ENCODE assay signal across 18 cellular contexts in genomic region chr2:46183426-46183825, GRCh38.
DNase-seq lines count a peak whose midpoint lies in the region; ATAC-seq, FAIRE-seq and TF ChIP-seq lines count a peak whose summit lies in the region.
"Had no signal": no experiment of that assay in that cellular context is flagged by ENCODE, and none has a peak within 500 bp of the region (broad histone marks: within the 10 kb centered on the region; RNA-seq: fewer than 3 reads in every experiment).

No MANE protein-coding gene starts in this region.

- no peaks in the 10 kb centered on the region for H3K9me3 Mint-ChIP-seq in activated T-cell treated with anti-CD3 and anti-CD28 coated beads, Interleukin-2, amount 50 U/mL, for 24 hours

- H3K27me3 Mint-ChIP-seq in activated T-cell treated with anti-CD3 and anti-CD28 coated beads, Interleukin-2, amount 50 U/mL, for 24 hours = no peaks in the 10 kb centered on the region

- no peak for TF ChIP-seq POLR2A in GM12892 (IDR thresholded peaks at IDR 0.05; ENCODE audit: low read depth, low read length)

- FAIRE-seq in GM12892 (lab: Jason Lieb, UNC) = no peak
- FAIRE-seq: HTR-8/SVneo had no signal

- peaks cover 22% of the 10 kb centered on the region for H3K4me1 Mint-ChIP-seq in activated T-cell treated with anti-CD3 and anti-CD28 coated beads, Interleukin-2, amount 50 U/mL, for 24 hours (ENCODE audit: low read depth)

- H3K36me3 Mint-ChIP-seq in activated T-cell treated with anti-CD3 and anti-CD28 coated beads, Interleukin-2, amount 50 U/mL, for 24 hours (ENCODE audit: low read depth) = peaks cover 10% of the 10 kb centered on the region

- TF ChIP-seq CTCF in retinal pigment epithelial cell (conservative IDR thresholded peaks at IDR 0.05; ENCODE audit: low read depth, low read length) (no peak), foreskin fibroblast (IDR thresholded peaks at IDR 0.05; ENCODE audit: low read depth, low read length) (no peak)

- DNase-seq in activated T-cell treated with anti-CD3 and anti-CD28 coated beads, Interleukin-2, amount 50 U/mL, for 24 hours = peak; percentile 17
- DNase-seq in activated T-cell treated with anti-CD3 and anti-CD28 coated beads, Interleukin-2, amount 50 U/mL, for 48 hours = no peak
- DNase-seq in left lobe of liver (ENCODE audit: low spot score) (peak; percentile 32), retinal pigment epithelial cell (ENCODE audit: low read depth) (peak; percentile 69), foreskin fibroblast (no peak), GM12892 (ENCODE audit: insufficient read length) (no peak)
- DNase-seq: GM23248, H7, KBM-7, NCI-H1105, NCI-H1436 treated with DMSO at 0.1 percent for 48 hours, NCI-H2029, NCI-H446, NCI-H524 treated with DMSO at 0.1 percent for 48 hours, RPMI8226, SHP77 had no signal

- ATAC-seq in left lobe of liver (no peak), GM19397 (IDR thresholded peaks at IDR 0.05; ENCODE audit: unreplicated experiment) (no peak)

- H3K27ac Mint-ChIP-seq in activated T-cell treated with anti-CD3 and anti-CD28 coated beads, Interleukin-2, amount 50 U/mL, for 24 hours = no peak overlapping the region

- no peak overlapping the region for H3K4me3 ChIP-seq in retinal pigment epithelial cell (ENCODE audit: low read length)
- no peak overlapping the region for H3K4me3 ChIP-seq in foreskin fibroblast (ENCODE audit: low read depth in 1 of 2, low read length in 2 of 2)
- H3K4me3 ChIP-seq: GM23248 had no signal

- H3K4me3 Mint-ChIP-seq in activated T-cell treated with anti-CD3 and anti-CD28 coated beads, Interleukin-2, amount 50 U/mL, for 24 hours = no peak overlapping the region

Comparison
In these comparisons a context has a peak if more than half of its experiments do, and no peak if none do; other contexts are left out.
1. DNase-seq: peak in activated T-cell treated with anti-CD3 and anti-CD28 coated beads, Interleukin-2, amount 50 U/mL, for 24 hours (single experiment), left lobe of liver (single experiment) and retinal pigment epithelial cell (single experiment); none in activated T-cell treated with anti-CD3 and anti-CD28 coated beads, Interleukin-2, amount 50 U/mL, for 48 hours (0 of 2), foreskin fibroblast (0 of 2) and GM12892 (single experiment).